8 cellular contexts compared by ENCODE assay signal in genomic region chr4:118557298-118557851, GRCh38.
DNase-seq lines count a peak whose midpoint lies in the region; ATAC-seq, FAIRE-seq and TF ChIP-seq lines count a peak whose summit lies in the region.

No MANE protein-coding gene starts in this region.

- POLR2A ChIA-PET in activated CD4-positive, alpha-beta T cell treated with anti-CD3 and anti-CD28 coated beads for 36 hours (lab: Charles Lee): no interaction called here

- H3K36me3 Mint-ChIP-seq in activated CD4-positive, alpha-beta T cell treated with anti-CD3 and anti-CD28 coated beads for 36 hours (ENCODE audit: low read depth): no peaks in the 10 kb centered on the region

- peak; percentile 61 for ATAC-seq in activated CD4-positive, alpha-beta T cell treated with anti-CD3 and anti-CD28 coated beads for 36 hours
- ATAC-seq in GM18505 (IDR thresholded peaks at IDR 0.05; ENCODE audit: unreplicated experiment): no peak

- FAIRE-seq in urothelium cell line (lab: Jason Lieb, UNC) (no peak), frontal cortex (lab: Jason Lieb, UNC) (no peak)

- CTCF ChIA-PET in activated CD4-positive, alpha-beta T cell treated with anti-CD3 and anti-CD28 coated beads for 36 hours (lab: Charles Lee): no interaction called here

- H3K4me3 Mint-ChIP-seq in activated CD4-positive, alpha-beta T cell treated with anti-CD3 and anti-CD28 coated beads for 36 hours: no peak overlapping the region

- no peaks in the 10 kb centered on the region for H3K4me1 Mint-ChIP-seq in activated CD4-positive, alpha-beta T cell treated with anti-CD3 and anti-CD28 coated beads for 36 hours

- peaks cover 6% of the 10 kb centered on the region for H3K27me3 Mint-ChIP-seq in activated CD4-positive, alpha-beta T cell treated with anti-CD3 and anti-CD28 coated beads for 36 hours

- TF ChIP-seq POLR2A in GM18505 (IDR thresholded peaks at IDR 0.05; ENCODE audit: borderline replicate concordance, extremely low read depth, insufficient read depth, insufficient read length): no peak

- no peak overlapping the region for H3K27ac Mint-ChIP-seq in activated CD4-positive, alpha-beta T cell treated with anti-CD3 and anti-CD28 coated beads for 36 hours

- peak; percentile 11 for DNase-seq in activated CD4-positive, alpha-beta T cell treated with anti-CD3 and anti-CD28 coated beads for 36 hours
- no peak for DNase-seq in activated CD4-positive, alpha-beta T cell treated with anti-CD3 and anti-CD28 coated beads for 1 hour
- DNase-seq in NCI-H2196 treated with DMSO at 0.1 percent for 48 hours (lab: John Stamatoyannopoulos, UW; ENCODE audit: unreplicated experiment): peak; percentile 9
- peak; percentile 13 for DNase-seq in cerebellum (ENCODE audit: low spot score)
- DNase-seq in urothelium cell line (ENCODE audit: low spot score): peak; percentile 67
- no peak for DNase-seq in frontal cortex (ENCODE audit: low spot score in 2 of 2)
- DNase-seq in NCI-H1048 (lab: John Stamatoyannopoulos, UW): no peak

- intact Hi-C loops in activated CD4-positive, alpha-beta T cell treated with anti-CD3 and anti-CD28 coated beads for 36 hours (cut with DNase I, micrococcal nuclease): no loop called here

- no peaks in the 10 kb centered on the region for H3K9me3 Mint-ChIP-seq in activated CD4-positive, alpha-beta T cell treated with anti-CD3 and anti-CD28 coated beads for 36 hours (ENCODE audit: low read depth)

Comparison
In these comparisons a context has a peak if more than half of its experiments do, and no peak if none do; other contexts are left out.
1. DNase-seq: peak in activated CD4-positive, alpha-beta T cell treated with anti-CD3 and anti-CD28 coated beads for 36 hours (single experiment), NCI-H2196 treated with DMSO at 0.1 percent for 48 hours (single experiment), cerebellum (single experiment) and urothelium cell line (single experiment); none in activated CD4-positive, alpha-beta T cell treated with anti-CD3 and anti-CD28 coated beads for 1 hour (single experiment), frontal cortex (0 of 2) and NCI-H1048 (single experiment).